ENCODE assay signal across 14 cellular contexts in the genomic region with DNA sequence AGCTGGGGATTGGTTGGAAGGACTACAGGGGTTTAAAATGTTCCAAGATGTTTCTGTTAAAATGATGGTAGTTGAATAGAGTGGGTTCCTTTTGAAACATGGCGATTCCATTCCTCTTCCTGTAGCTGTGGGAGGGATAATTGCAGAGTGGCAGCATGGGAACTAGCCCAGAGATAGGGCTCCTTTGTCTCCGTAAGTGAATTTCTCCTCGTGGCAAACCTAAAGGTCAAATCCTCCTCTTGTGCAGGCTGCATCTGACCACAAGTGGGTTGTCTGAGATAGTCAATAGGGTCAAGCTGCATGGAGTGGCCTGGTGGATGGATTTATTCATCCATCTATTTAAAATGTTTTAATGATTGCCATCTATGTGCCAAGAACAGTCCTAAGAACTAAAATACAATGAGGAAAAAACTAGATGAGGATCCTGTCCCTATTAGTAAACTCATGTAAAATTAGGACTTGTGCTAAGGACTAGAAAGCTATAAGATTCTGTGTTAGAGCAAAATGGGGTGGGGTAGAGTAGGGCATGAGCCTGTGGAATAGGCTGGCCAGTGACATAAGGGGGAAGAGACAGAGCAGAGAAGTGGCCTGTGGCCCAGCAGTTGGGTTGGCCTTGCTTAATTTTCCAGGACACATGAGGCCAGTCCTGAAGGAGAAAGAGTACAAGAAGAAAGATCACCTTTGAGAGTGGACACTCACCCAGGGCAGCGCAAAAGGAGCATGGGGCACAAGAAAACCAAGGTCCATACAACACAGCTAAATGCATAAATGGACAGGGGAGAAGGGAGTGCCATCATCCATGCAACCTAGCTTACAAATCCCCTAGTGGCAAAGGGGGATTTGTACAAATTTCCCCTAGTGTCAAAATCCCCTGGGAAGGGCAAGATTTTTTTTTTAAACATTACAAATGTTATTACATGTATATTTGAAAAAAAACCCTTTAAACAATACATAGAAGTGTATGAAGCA.
"Had no signal": no experiment of that assay in that cellular context is flagged by ENCODE, and none has a peak within 500 bp of the region (broad histone marks: within the 10 kb centered on the region; RNA-seq: fewer than 3 reads in every experiment).

No MANE protein-coding gene starts in this region.

- H3K27ac Mint-ChIP-seq: activated CD4-positive, alpha-beta T cell treated with anti-CD3 and anti-CD28 coated beads, Interleukin-2, amount 10 ng/mL, durations not matched to agents 7 days and 5 days; type B pancreatic cell had no signal

- DNase-seq: activated CD4-positive, alpha-beta T cell treated with anti-CD3 and anti-CD28 coated beads, Interleukin-2, amount 10 ng/mL, durations not matched to agents 7 days and 5 days; activated CD4-positive, CD25-positive, alpha-beta regulatory T cell; activated naive CD4-positive, alpha-beta T cell treated with anti-CD3 and anti-CD28 coated beads, Interleukin-2, amount 50 U/mL, for 16 hours; amniotic stem cell; body of pancreas; cortex of kidney; effector memory CD4-positive, alpha-beta T cell; kidney glomerular epithelial cell had no signal

- ATAC-seq: body of pancreas, gastroesophageal sphincter had no signal

- H3K9me3 ChIP-seq: body of pancreas, gastroesophageal sphincter, neutrophil had no signal

- H3K4me1 ChIP-seq: body of pancreas, gastroesophageal sphincter had no signal

- H3K27me3 Mint-ChIP-seq: activated CD4-positive, alpha-beta T cell treated with anti-CD3 and anti-CD28 coated beads, Interleukin-2, amount 10 ng/mL, durations not matched to agents 7 days and 5 days had no signal

- H3K9me3 Mint-ChIP-seq: central memory CD8-positive, alpha-beta T cell had no signal

- H3K36me3 ChIP-seq: gastroesophageal sphincter, neutrophil had no signal

- H3K4me3 Mint-ChIP-seq: activated CD4-positive, alpha-beta T cell treated with anti-CD3 and anti-CD28 coated beads, Interleukin-2, amount 10 ng/mL, durations not matched to agents 7 days and 5 days; central memory CD8-positive, alpha-beta T cell; type B pancreatic cell had no signal

- H3K36me3 Mint-ChIP-seq: type B pancreatic cell had no signal

- H3K27ac ChIP-seq: body of pancreas, epithelial cell of prostate, gastroesophageal sphincter had no signal

- H3K4me3 ChIP-seq: body of pancreas, gastroesophageal sphincter, skin epidermis had no signal

- H3K27me3 ChIP-seq: body of pancreas, gastroesophageal sphincter, neutrophil had no signal
